ENCODE assay signal across 2 cellular contexts in the genomic region with DNA sequence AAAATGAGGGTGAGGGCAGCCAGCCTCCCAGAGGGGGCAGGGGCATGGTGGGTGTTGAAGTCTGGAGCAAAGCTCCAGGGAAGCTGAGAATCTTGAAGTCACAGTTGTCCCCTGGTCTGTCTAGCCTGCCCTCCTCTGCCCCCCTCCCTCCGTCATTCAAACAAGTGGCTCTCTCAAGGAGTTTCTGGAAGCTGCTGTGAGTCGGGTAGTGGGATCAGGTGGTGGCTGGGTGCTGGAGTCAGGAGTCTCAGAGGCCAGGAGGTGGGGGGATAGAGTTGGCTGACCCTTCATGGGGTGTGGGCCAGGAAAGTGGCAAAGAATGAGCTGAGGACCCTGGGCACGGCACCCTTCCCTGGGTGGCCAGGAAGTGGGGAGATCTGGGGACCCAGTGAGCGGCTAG.
TF ChIP-seq lines count a peak whose summit lies in the region.

No MANE protein-coding gene starts in this region.

TF ChIP-seq in HEK293, 187 proteins besides CTCF, POLR2A, EP300 and RAD21:
- TF ChIP-seq ZNF23 (tag by site-specific recombination; IDR thresholded peaks at IDR 0.05; ENCODE audit: borderline replicate concordance) (no peak), SCRT1 (tag by site-specific recombination; IDR thresholded peaks at IDR 0.05; ENCODE audit: borderline replicate concordance) (peak; percentile 56; the same call in 1 of the 2 replicates), REPIN1 (tag by site-specific recombination; IDR thresholded peaks at IDR 0.05; ENCODE audit: low read depth) (no peak), ZNF362 (tag by site-specific recombination; IDR thresholded peaks at IDR 0.05) (no peak), ZNF548 (tag by site-specific recombination; IDR thresholded peaks at IDR 0.05) (no peak), ZNF114 (tag by site-specific recombination; IDR thresholded peaks at IDR 0.05) (no peak), REST (tag by site-specific recombination; IDR thresholded peaks at IDR 0.05) (no peak), ZNF544 (tag by site-specific recombination; IDR thresholded peaks at IDR 0.05) (no peak), OVOL3 (tag by site-specific recombination; IDR thresholded peaks at IDR 0.05) (no peak), ZNF202 (tag by site-specific recombination; IDR thresholded peaks at IDR 0.05; ENCODE audit: borderline replicate concordance) (no peak), SCRT2 (tag by site-specific recombination; IDR thresholded peaks at IDR 0.05) (peak; percentile 94)

TF ChIP-seq in H1, 55 proteins besides CTCF, POLR2A, EP300 and RAD21:
- TF ChIP-seq EZH2 (IDR thresholded peaks at IDR 0.05; ENCODE audit: low read depth, low read length, severe bottlenecking) (peak; percentile 7), SP2 (IDR thresholded peaks at IDR 0.05; ENCODE audit: low read length) (no peak)
